In genomic region chr19:12333162-12334159, GRCh38 we compare ENCODE assay signal across 8 cellular contexts. TPM values are rescaled to one million over a fixed set of nuclear protein-coding genes. Genes with fewer than 3 reads are reported as not detected.
A peak's percentile ranks its signal among the peaks of the same experiment; 100 is the strongest.
DNase-seq lines count a peak whose midpoint lies in the region; ATAC-seq and TF ChIP-seq lines count a peak whose summit lies in the region.

Gene ZNF563 (minus strand): TSS chr19:12333633. CDS start chr19:12333482, 151 bp downstream.

- CTCF ChIA-PET in BJ (lab: Yijun Ruan, JAX): interaction anchor here (1.1 to 1.9 kb wide), 2 partner anchors 33 to 345 kb away, joined by 3 to 8 read pairs; partner anchors contain the start of gene ZNF442

- no peaks in the 10 kb centered on the region for H3K27me3 ChIP-seq in BJ (ENCODE audit: control insufficient read depth, insufficient read depth, low read length)

- no peak for TF ChIP-seq CTCF in BJ (IDR thresholded peaks at IDR 0.05; ENCODE audit: insufficient read depth, low read depth, low read length)

- peak within 1 kb of the TSS; percentile 76 for H3K4me3 ChIP-seq in BJ (ENCODE audit: low read depth, low read length)

- POLR2A ChIA-PET in BJ (lab: Charles Lee): interaction anchor here (0.6 to 1.0 kb wide), 2 partner anchors 32 to 217 kb away, joined by 3 to 7 read pairs; partner anchors contain the start of gene ZNF442

- H3K27ac Mint-ChIP-seq in effector memory CD8-positive, alpha-beta T cell: peak within 1 kb of the TSS; percentile 94 to 95

- H3K4me1 Mint-ChIP-seq in effector memory CD8-positive, alpha-beta T cell (ENCODE audit: low read depth in 2 of 2): peaks cover 18 to 21% of the 10 kb centered on the region in 2 donors

- H3K27me3 Mint-ChIP-seq in effector memory CD8-positive, alpha-beta T cell: no peaks in the 10 kb centered on the region

- peak; percentile 94 for ATAC-seq in HG03432 (IDR thresholded peaks at IDR 0.05; ENCODE audit: unreplicated experiment)
- ATAC-seq in effector memory CD8-positive, alpha-beta T cell (replicated peaks): peak; percentile 97

- no peaks in the 10 kb centered on the region for H3K36me3 ChIP-seq in BJ (ENCODE audit: control insufficient read depth, insufficient read depth, low read length)

- peak within 1 kb of the TSS; percentile 93 to 96 for H3K4me3 Mint-ChIP-seq in effector memory CD8-positive, alpha-beta T cell

- peak; percentile 92 for TF ChIP-seq POLR2A in GM19193 (IDR thresholded peaks at IDR 0.05; ENCODE audit: extremely low read depth, insufficient read depth, insufficient read length)

- DNase-seq in BJ (ENCODE audit: low read depth) (peak; percentile 73), NCI-H748 treated with DMSO at 0.1 percent for 48 hours (lab: John Stamatoyannopoulos, UW) (peak; percentile 83), medulla oblongata (ENCODE audit: extremely low spot score) (peak; percentile 99)
- peak; percentile 88 to 95 (median 92) for DNase-seq in activated CD8-positive, alpha-beta memory T cell treated with anti-CD3 and anti-CD28 coated beads for 48 hours (ENCODE audit: low read depth in 2 of 3, low spot score in 2 of 3)
- DNase-seq in effector memory CD8-positive, alpha-beta T cell: peak; percentile 92 to 97 (median 92)
- DNase-seq in stimulated activated CD4-positive, alpha-beta T cell treated with anti-CD3 and anti-CD28 coated beads, TNF-alpha, amount 100 ng/mL, for 4 hours (ENCODE audit: low read depth in 3 of 3): peak; percentile 95 to 98 (median 96)

- H3K36me3 Mint-ChIP-seq in effector memory CD8-positive, alpha-beta T cell (ENCODE audit: insufficient read depth): no peaks in the 10 kb centered on the region

- no peaks in the 10 kb centered on the region for H3K9me3 Mint-ChIP-seq in effector memory CD8-positive, alpha-beta T cell

RNA-seq across cellular contexts. Expression of gene ZNF563, which starts in this region (rescaled TPM):
- 1.4 and 2.1 TPM in 2 replicates for polyA plus RNA-seq in BJ (2011; rRNA removed)
- polyA minus RNA-seq in BJ (2011; rRNA and poly(A)+ RNA removed): 0.87 and 1.7 TPM in 2 replicates

Comparison
In these comparisons a context has a peak if more than half of its experiments do, and no peak if none do; other contexts are left out.
1. Peak in every context shown above with its lines: DNase-seq, ATAC-seq and H3K4me3 ChIP-seq.